Comparison of ENCODE assay signal across 8 cellular contexts in genomic region chr13:110913911-110914292, GRCh38. TPM values are rescaled to one million over a fixed set of nuclear protein-coding genes. Genes with fewer than 3 reads are reported as not detected.
A peak's percentile ranks its signal among the peaks of the same experiment; 100 is the strongest.
DNase-seq lines count a peak whose midpoint lies in the region; ATAC-seq and TF ChIP-seq lines count a peak whose summit lies in the region.

No MANE protein-coding gene starts in this region.

- POLR2A ChIA-PET in GM10248 (lab: Yijun Ruan, JAX): interaction anchor here (0.9 kb wide), 2 partner anchors 9 to 20 kb away, joined by 3 read pairs; no protein-coding TSS in a partner anchor

- 0% methylated on average over 4 to 26 of the region's 26 CpGs for WGBS in testis, 2 donors

- no peak for TF ChIP-seq POLR2A in testis (IDR thresholded peaks at IDR 0.05)

- no peak for TF ChIP-seq CTCF in C4-2B (conservative IDR thresholded peaks at IDR 0.05)
- no peak for TF ChIP-seq CTCF in astrocyte of the cerebellum (IDR thresholded peaks at IDR 0.05; ENCODE audit: low read depth, low read length, missing control alignments)
- no peak for TF ChIP-seq CTCF in testis (IDR thresholded peaks at IDR 0.05)
- TF ChIP-seq CTCF in GM10248 (IDR thresholded peaks at IDR 0.05; ENCODE audit: control extremely low read depth, extremely low read depth, low read depth, missing control alignments): no peak
- no peak for TF ChIP-seq CTCF in GM13977 (IDR thresholded peaks at IDR 0.05; ENCODE audit: extremely low read depth, insufficient read depth, missing control alignments)

- peak overlapping the region; percentile 99 for H3K9ac ChIP-seq in HUES48 (ENCODE audit: low read depth, low read length)

- no peak for DNase-seq in astrocyte of the cerebellum (ENCODE audit: low read depth)
- DNase-seq in left lobe of liver (ENCODE audit: low spot score): no peak
- DNase-seq in testis: no peak
- DNase-seq in GM10248 (ENCODE audit: extremely low spot score): no peak
- no peak for DNase-seq in GM13977 (ENCODE audit: low spot score)

- ATAC-seq in left lobe of liver (peak; percentile 6), HG02885 (IDR thresholded peaks at IDR 0.05; ENCODE audit: poor library complexity, unreplicated experiment) (no peak)

- no peaks in the 10 kb centered on the region for H3K9me3 ChIP-seq in HUES48 (ENCODE audit: control insufficient read depth, insufficient read depth, low read length)
- no peaks in the 10 kb centered on the region for H3K9me3 ChIP-seq in testis

- peak overlapping the region; percentile 98 for H3K27ac ChIP-seq in C4-2B
- H3K27ac ChIP-seq in HUES48 (ENCODE audit: low read depth, low read length): peak overlapping the region; percentile 98
- H3K27ac ChIP-seq in testis: peak overlapping the region; percentile 96 to 99

- H3K4me3 ChIP-seq in HUES48 (ENCODE audit: low read depth, low read length): peak overlapping the region; percentile 98
- H3K4me3 ChIP-seq in astrocyte of the cerebellum (ENCODE audit: low read depth, low read length): peak overlapping the region; percentile 92
- H3K4me3 ChIP-seq in testis: peak overlapping the region; percentile 86 to 100

- CTCF ChIA-PET in GM10248 (lab: Yijun Ruan, JAX): interaction anchor here (0.5 to 3.1 kb wide), 7 partner anchors 9 to 320 kb away, joined by 3 to 42 read pairs (median 3); no protein-coding TSS in a partner anchor

- no peaks in the 10 kb centered on the region for H3K27me3 ChIP-seq in HUES48 (ENCODE audit: control insufficient read depth, insufficient read depth, low read length)
- no peaks in the 10 kb centered on the region for H3K27me3 ChIP-seq in testis

- H3K4me1 ChIP-seq in HUES48 (ENCODE audit: control insufficient read depth, insufficient read depth, low read length) (peaks cover 37% of the 10 kb centered on the region), testis (peaks cover 16% of the 10 kb centered on the region)

- intact Hi-C loops in testis (cut with DNase I; ENCODE audit: low total_unique reads): loop anchor here (10.0 kb wide), 1 partner anchor 199 kb away; the partner anchor contains the start of gene ING1

- in situ Hi-C loops in astrocyte of the cerebellum (cut with HindIII; ENCODE audit: low sequenced_read_pairs): no loop called here
- in situ Hi-C loops in GM13977 (cut with MboI; ENCODE audit: low pct_unique_long_range_greater_than_20kb, low sequenced_read_pairs, unreplicated experiment): loop anchor here (25.0 kb wide), 1 partner anchor 298 kb away; no protein-coding TSS in a partner anchor

- H3K36me3 ChIP-seq in HUES48 (ENCODE audit: control insufficient read depth, insufficient read depth, low read length) (peaks cover 19% of the 10 kb centered on the region), testis (ENCODE audit: low read depth, missing control alignments) (no peaks in the 10 kb centered on the region)

RNA-seq across cellular contexts. Expression of gene ANKRD10, which starts 1.0 kb away (rescaled TPM):
- 45.2 TPM for total RNA-seq in left lobe of liver
- total RNA-seq in testis: 100 to 1,000 TPM; 132 to 180 TPM
- 65.2 TPM for polyA plus RNA-seq in testis (ENCODE audit: insufficient read depth, low read depth, low replicate concordance)
